17 cellular contexts compared by ENCODE assay signal in the genomic region with DNA sequence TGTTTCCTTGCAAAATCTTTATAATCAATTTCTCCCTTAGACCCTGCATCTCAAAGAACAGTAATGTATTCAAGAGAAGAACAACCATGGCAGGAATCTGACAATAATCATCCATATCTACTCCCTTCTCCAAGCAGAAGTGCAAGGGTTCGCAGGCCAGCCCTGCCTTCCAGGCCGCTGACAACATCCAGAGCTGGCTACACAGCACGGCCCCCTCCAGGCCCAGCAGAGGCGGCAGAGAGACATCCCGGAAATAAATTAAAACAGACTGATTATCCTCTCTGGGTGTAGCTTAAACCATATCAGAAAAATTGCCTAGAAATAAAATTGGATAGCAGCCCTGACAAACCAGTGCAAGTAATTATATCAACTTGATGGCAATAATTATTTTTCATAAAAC.
"Had no signal": no experiment of that assay in that cellular context is flagged by ENCODE, and none has a peak within 500 bp of the region (broad histone marks: within the 10 kb centered on the region; RNA-seq: fewer than 3 reads in every experiment).

No MANE protein-coding gene starts in this region.

- FAIRE-seq: pancreas had no signal

- H3K9me3 ChIP-seq: gastrocnemius medialis, pancreas, sigmoid colon, upper lobe of right lung had no signal

- H3K27ac ChIP-seq: gastrocnemius medialis, heart left ventricle, pancreas, sigmoid colon, upper lobe of right lung, VCaP had no signal

- H3K4me3 ChIP-seq: gastrocnemius medialis, heart left ventricle, pancreas, sigmoid colon, upper lobe of right lung had no signal

- ATAC-seq: activated naive CD8-positive, alpha-beta T cell treated with anti-CD3 and anti-CD28 coated beads, Interleukin-2, amount 50 U/mL, for 24 hours; activated T-cell treated with anti-CD3 and anti-CD28 coated beads, Interleukin-2, amount 50 U/mL, for 4 hours; gastrocnemius medialis; naive thymus-derived CD8-positive, alpha-beta T cell; pancreas had no signal

- H3K36me3 ChIP-seq: gastrocnemius medialis, heart left ventricle, pancreas, sigmoid colon, upper lobe of right lung had no signal

- H3K4me1 ChIP-seq: gastrocnemius medialis, sigmoid colon had no signal

- H3K27me3 ChIP-seq: gastrocnemius medialis, heart left ventricle, pancreas, sigmoid colon, upper lobe of right lung had no signal

- DNase-seq: activated CD4-positive, alpha-beta T cell treated with anti-CD3 and anti-CD28 coated beads, Interleukin-2, amount 50 U/mL, for 1 hour; activated CD4-positive, CD25-positive, alpha-beta regulatory T cell treated with anti-CD3 and anti-CD28 coated beads, Interleukin-2, amount 50 U/mL, for 72 hours; activated CD8-positive, alpha-beta memory T cell treated with anti-CD3 and anti-CD28 coated beads, Interleukin-2, amount 50 U/mL, for 4 hours; activated naive CD4-positive, alpha-beta T cell treated with anti-CD3 and anti-CD28 coated beads for 36 hours; activated naive CD8-positive, alpha-beta T cell treated with anti-CD3 and anti-CD28 coated beads, Interleukin-2, amount 50 U/mL, for 24 hours; activated T-cell treated with anti-CD3 and anti-CD28 coated beads, Interleukin-2, amount 50 U/mL, for 4 hours; anterior cingulate cortex; gastrocnemius medialis; heart left ventricle; mesendoderm; naive thymus-derived CD8-positive, alpha-beta T cell; pancreas; sigmoid colon; stimulated activated naive CD4-positive, alpha-beta T cell; T-helper 2 cell; upper lobe of right lung had no signal
